In genomic region chr19:42017040-42017439, GRCh38 we compare ENCODE assay signal across 1 cellular context.
TF ChIP-seq lines count a peak whose summit lies in the region.

No MANE protein-coding gene starts in this region.

TF ChIP-seq in GM12878, 131 proteins besides CTCF, POLR2A, EP300 and RAD21:
- TF ChIP-seq PML (IDR thresholded peaks at IDR 0.05; ENCODE audit: low read length) = no peak
- TF ChIP-seq, protein P1, sequence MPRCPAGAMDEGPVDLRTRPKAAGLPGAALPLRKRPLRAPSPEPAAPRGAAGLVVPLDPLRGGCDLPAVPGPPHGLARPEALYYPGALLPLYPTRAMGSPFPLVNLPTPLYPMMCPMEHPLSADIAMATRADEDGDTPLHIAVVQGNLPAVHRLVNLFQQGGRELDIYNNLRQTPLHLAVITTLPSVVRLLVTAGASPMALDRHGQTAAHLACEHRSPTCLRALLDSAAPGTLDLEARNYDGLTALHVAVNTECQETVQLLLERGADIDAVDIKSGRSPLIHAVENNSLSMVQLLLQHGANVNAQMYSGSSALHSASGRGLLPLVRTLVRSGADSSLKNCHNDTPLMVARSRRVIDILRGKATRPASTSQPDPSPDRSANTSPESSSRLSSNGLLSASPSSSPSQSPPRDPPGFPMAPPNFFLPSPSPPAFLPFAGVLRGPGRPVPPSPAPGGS (IDR thresholded peaks at IDR 0.05; ENCODE audit: borderline replicate concordance, insufficient read depth, low read depth, low read length, poor library complexity, severe bottlenecking) = peak; percentile 62
